34 cellular contexts compared by ENCODE assay signal in genomic region chr15:83940136-83940535, GRCh38.
"Had no signal": no experiment of that assay in that cellular context is flagged by ENCODE, and none has a peak within 500 bp of the region (broad histone marks: within the 10 kb centered on the region; RNA-seq: fewer than 3 reads in every experiment).

No MANE protein-coding gene starts in this region.

- H3K36me3 ChIP-seq: adrenal gland had no signal

- H2AFZ ChIP-seq: PC-9 had no signal

- FAIRE-seq: RCC 7860 had no signal

- ATAC-seq: activated naive CD4-positive, alpha-beta T cell treated with anti-CD3 and anti-CD28 coated beads, Interleukin-2, amount 50 U/mL, for 72 hours; activated T-cell treated with anti-CD3 and anti-CD28 coated beads, Interleukin-2, amount 50 U/mL, for 4 hours; Right ventricle myocardium inferior; SK-N-SH treated with all-trans-retinoic acid at 6 μM for 48 hours had no signal

- H3K4me2 ChIP-seq: KMS-11, PC-9 had no signal

- DNase-seq: activated B cell treated with CpG ODN at 0.5 μM for 24 hours; activated CD4-positive, alpha-beta memory T cell treated with anti-CD3 and anti-CD28 coated beads for 36 hours; activated CD4-positive, alpha-beta T cell treated with anti-CD3 and anti-CD28 coated beads for 4 hours; activated CD4-positive, alpha-beta T cell treated with anti-CD3 and anti-CD28 coated beads, Interleukin-2, amount 50 U/mL, for 1 hour; activated CD4-positive, CD25-positive, alpha-beta regulatory T cell treated with anti-CD3 and anti-CD28 coated beads, Interleukin-2, amount 50 U/mL, for 72 hours; activated CD8-positive, alpha-beta memory T cell treated with anti-CD3 and anti-CD28 coated beads, Interleukin-2, amount 50 U/mL, for 4 hours; activated gamma-delta T cell treated with Interleukin-2 at 50 U/mL for 16 hours; activated naive CD4-positive, alpha-beta T cell treated with anti-CD3 and anti-CD28 coated beads for 36 hours; activated T-cell treated with anti-CD3 and anti-CD28 coated beads for 4 hours; activated T-cell treated with anti-CD3 and anti-CD28 coated beads, Interleukin-2, amount 50 U/mL, for 4 hours; adrenal gland; central memory CD4-positive, alpha-beta T cell; NCI-H1092 treated with DMSO at 0.1 percent for 48 hours; NCI-H1417; NCI-H146; NCI-H187 treated with DMSO at 0.1 percent for 48 hours; NCI-H2081; NCI-H226; NCI-H446 treated with DMSO at 0.1 percent for 48 hours; NCI-H526; NCI-H748 treated with DMSO at 0.1 percent for 48 hours; PC-9; SIG-M5; SW 1271; T-helper 1 cell; T-helper 2 cell; T-helper 9 cell had no signal

- H3K4me3 ChIP-seq: adrenal gland, PC-9 had no signal

- H3K9ac ChIP-seq: KMS-11 had no signal

- H3K27ac ChIP-seq: adrenal gland, KMS-11, PC-9, RWPE1, VCaP had no signal

- H3K27me3 ChIP-seq: adrenal gland had no signal

- H3K9me3 ChIP-seq: adrenal gland had no signal

- H3K4me1 ChIP-seq: adrenal gland had no signal
